In the genomic region with DNA sequence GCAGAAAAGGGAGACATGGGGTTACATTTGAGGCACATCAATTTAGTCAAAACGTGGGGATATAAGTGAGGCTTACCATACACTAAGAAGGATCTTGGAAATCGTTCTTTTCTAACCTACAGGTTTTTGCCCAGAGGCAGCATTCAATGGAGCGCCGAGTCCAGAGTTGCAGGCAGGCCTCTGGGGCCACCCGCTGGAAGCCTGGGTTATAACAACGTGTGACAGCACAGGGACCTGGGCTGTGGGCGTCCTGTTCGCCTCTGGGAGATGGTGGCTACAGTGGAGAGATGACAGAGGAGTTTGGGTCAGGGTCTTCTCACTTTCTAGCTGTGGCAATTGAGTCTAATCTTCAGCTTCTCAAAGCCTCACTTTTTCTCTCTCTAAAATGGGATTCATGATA, we compare ENCODE assay signal across 9 cellular contexts. TPM values are rescaled to one million over a fixed set of nuclear protein-coding genes. Genes with fewer than 3 reads are reported as not detected.
DNase-seq lines count a peak whose midpoint lies in the region; ATAC-seq lines count a peak whose summit lies in the region.
"Had no signal": no experiment of that assay in that cellular context is flagged by ENCODE, and none has a peak within 500 bp of the region (broad histone marks: within the 10 kb centered on the region; RNA-seq: fewer than 3 reads in every experiment).

No MANE protein-coding gene starts in this region.

- H3K4me1 ChIP-seq in adipocyte (ENCODE audit: control insufficient read depth, insufficient read depth, low read length): no peaks in the 10 kb centered on the region

- peaks cover 51% of the 10 kb centered on the region for H3K27me3 Mint-ChIP-seq in activated naive CD4-positive, alpha-beta T cell treated with anti-CD3 and anti-CD28 coated beads for 36 hours (ENCODE audit: low read depth)

- H3K4me3 ChIP-seq in adipocyte (ENCODE audit: low read length): no peak overlapping the region

- H3K4me3 Mint-ChIP-seq in activated naive CD4-positive, alpha-beta T cell treated with anti-CD3 and anti-CD28 coated beads for 36 hours: no peak overlapping the region

- intact Hi-C loops in activated naive CD4-positive, alpha-beta T cell treated with anti-CD3 and anti-CD28 coated beads for 36 hours (cut with micrococcal nuclease): loop anchor here (1.0 to 10.0 kb wide), 3 partner anchors 324 to 692 kb away; no protein-coding TSS in a partner anchor

- no peaks in the 10 kb centered on the region for H3K36me3 Mint-ChIP-seq in activated naive CD4-positive, alpha-beta T cell treated with anti-CD3 and anti-CD28 coated beads for 36 hours (ENCODE audit: low read depth)
- H3K36me3 Mint-ChIP-seq: activated naive CD4-positive, alpha-beta T cell treated with anti-CD3 and anti-CD28 coated beads, Interleukin-2, amount 50 U/mL, for 72 hours had no signal

- CTCF ChIA-PET in activated naive CD4-positive, alpha-beta T cell treated with anti-CD3 and anti-CD28 coated beads for 36 hours (lab: Charles Lee): interaction anchor here (0.6 to 1.2 kb wide), 2 partner anchors 64 to 1061 kb away, joined by 3 to 4 read pairs; no protein-coding TSS in a partner anchor

- H3K4me1 Mint-ChIP-seq in activated naive CD4-positive, alpha-beta T cell treated with anti-CD3 and anti-CD28 coated beads for 36 hours (ENCODE audit: low read depth): peaks cover 2% of the 10 kb centered on the region

- DNase-seq in activated naive CD4-positive, alpha-beta T cell treated with anti-CD3 and anti-CD28 coated beads for 36 hours: peak; percentile 51
- no peak for DNase-seq in activated naive CD4-positive, alpha-beta T cell treated with anti-CD3 and anti-CD28 coated beads, Interleukin-2, amount 50 U/mL, for 16 hours
- DNase-seq in NCI-H2107 (lab: John Stamatoyannopoulos, UW) (peak; percentile 30), adipocyte (ENCODE audit: low read depth) (peak; percentile 30), hepatic stellate cell (ENCODE audit: low spot score) (peak; percentile 26), NCI-H1436 (lab: John Stamatoyannopoulos, UW) (no peak)
- DNase-seq in stimulated activated CD8-positive, alpha-beta memory T cell treated with anti-CD3 and anti-CD28 coated beads, Interleukin-4, amount 100 ng/mL, for 48 hours: peak; percentile 47

- peaks cover 41% of the 10 kb centered on the region for H3K27me3 ChIP-seq in adipocyte (replicated peaks; ENCODE audit: control insufficient read depth, insufficient read depth, low read length)

- H3K27ac Mint-ChIP-seq in activated naive CD4-positive, alpha-beta T cell treated with anti-CD3 and anti-CD28 coated beads for 36 hours: no peak overlapping the region
- H3K27ac Mint-ChIP-seq: activated naive CD4-positive, alpha-beta T cell treated with anti-CD3 and anti-CD28 coated beads, Interleukin-2, amount 50 U/mL, for 72 hours had no signal

- no peaks in the 10 kb centered on the region for H3K9me3 ChIP-seq in adipocyte (ENCODE audit: control insufficient read depth, low read length)

- no peaks in the 10 kb centered on the region for H3K36me3 ChIP-seq in adipocyte (ENCODE audit: control insufficient read depth, insufficient read depth, low read length, severe bottlenecking)

- no peak overlapping the region for H3K9ac ChIP-seq in adipocyte (ENCODE audit: low read length)

- no peak for ATAC-seq in GM21529 (IDR thresholded peaks at IDR 0.05; ENCODE audit: unreplicated experiment)

- H3K9me3 Mint-ChIP-seq in activated naive CD4-positive, alpha-beta T cell treated with anti-CD3 and anti-CD28 coated beads for 36 hours: no peaks in the 10 kb centered on the region
- H3K9me3 Mint-ChIP-seq: activated naive CD4-positive, alpha-beta T cell treated with anti-CD3 and anti-CD28 coated beads, Interleukin-2, amount 50 U/mL, for 72 hours had no signal

RNA-seq across cellular contexts. Expression of gene ENPP6, which starts 53.9 kb away (rescaled TPM):
- not detected for total RNA-seq in activated naive CD4-positive, alpha-beta T cell treated with anti-CD3 and anti-CD28 coated beads for 36 hours

Comparison
In these comparisons a context has a peak if more than half of its experiments do, and no peak if none do; other contexts are left out.
1. DNase-seq: peak in activated naive CD4-positive, alpha-beta T cell treated with anti-CD3 and anti-CD28 coated beads for 36 hours (single experiment), NCI-H2107 (single experiment), adipocyte (single experiment), hepatic stellate cell (single experiment) and stimulated activated CD8-positive, alpha-beta memory T cell treated with anti-CD3 and anti-CD28 coated beads, Interleukin-4, amount 100 ng/mL, for 48 hours (single experiment); none in activated naive CD4-positive, alpha-beta T cell treated with anti-CD3 and anti-CD28 coated beads, Interleukin-2, amount 50 U/mL, for 16 hours (single experiment) and NCI-H1436 (single experiment).